ENCODE assay signal across 16 cellular contexts in the genomic region with DNA sequence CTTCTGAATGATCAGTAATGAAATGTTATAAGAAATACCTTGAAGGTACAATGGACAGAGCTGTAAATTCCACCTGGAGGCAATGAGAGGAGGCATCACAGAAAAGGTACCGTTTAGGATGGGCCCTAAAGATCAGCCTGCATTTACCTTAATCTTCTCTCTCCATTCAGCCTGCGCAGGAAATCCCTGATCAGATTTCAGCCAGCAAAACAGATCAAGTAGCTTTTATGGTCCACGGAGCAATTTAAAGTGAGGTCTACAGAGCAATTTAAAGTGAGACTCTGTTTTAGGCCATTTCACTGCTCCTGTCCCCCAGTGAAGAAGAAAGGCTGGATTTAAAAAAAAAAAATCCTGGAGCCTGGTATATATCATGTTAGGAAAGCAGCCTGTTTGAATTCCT.
"Had no signal": no experiment of that assay in that cellular context is flagged by ENCODE, and none has a peak within 500 bp of the region (broad histone marks: within the 10 kb centered on the region; RNA-seq: fewer than 3 reads in every experiment).

No MANE protein-coding gene starts in this region.

- H3K27me3 ChIP-seq: adrenal gland, breast epithelium, tibial artery had no signal

- H3K4me1 ChIP-seq: adrenal gland, breast epithelium, tibial artery had no signal

- ATAC-seq: activated naive CD4-positive, alpha-beta T cell treated with anti-CD3 and anti-CD28 coated beads, Interleukin-2, amount 50 U/mL, for 72 hours; left lobe of liver; stimulated activated naive CD8-positive, alpha-beta T cell treated with anti-CD3 and anti-CD28 coated beads, Interleukin-15, Interleukin-2, amounts not matched to agents 100 U/mL and 50 U/mL, for 24 hours had no signal

- H3K9me3 ChIP-seq: adrenal gland, breast epithelium, tibial artery had no signal

- DNase-seq: activated CD4-positive, alpha-beta T cell treated with anti-CD3 and anti-CD28 coated beads for 1 hour; activated gamma-delta T cell; adrenal gland; cerebellar nuclear complex; cortex of kidney; effector CD4-positive, alpha-beta T cell; occipital lobe; posterior cingulate gyrus; retina; stimulated activated naive CD8-positive, alpha-beta T cell treated with anti-CD3 and anti-CD28 coated beads, Interleukin-15, Interleukin-2, amounts not matched to agents 100 U/mL and 50 U/mL, for 24 hours; substantia nigra; tibial artery had no signal

- H3K4me3 ChIP-seq: adrenal gland, breast epithelium, lung, tibial artery had no signal

- H3K36me3 ChIP-seq: adrenal gland, breast epithelium, tibial artery had no signal
